Comparison of ENCODE assay signal across 29 cellular contexts in genomic region chr16:1775846-1776671, GRCh38. TPM values are rescaled to one million over a fixed set of nuclear protein-coding genes. Genes with fewer than 3 reads are reported as not detected.
DNase-seq lines count a peak whose midpoint lies in the region; ATAC-seq and TF ChIP-seq lines count a peak whose summit lies in the region.
"Had no signal": no experiment of that assay in that cellular context is flagged by ENCODE, and none has a peak within 500 bp of the region (broad histone marks: within the 10 kb centered on the region; RNA-seq: fewer than 3 reads in every experiment).

No MANE protein-coding gene starts in this region.

- no peaks in the 10 kb centered on the region for H3K27me3 Mint-ChIP-seq in activated naive CD4-positive, alpha-beta T cell treated with anti-CD3 and anti-CD28 coated beads for 36 hours (ENCODE audit: low read depth)
- H3K27me3 Mint-ChIP-seq in glutamatergic neuron (ENCODE audit: unreplicated experiment) (peaks cover 15% of the 10 kb centered on the region), type B pancreatic cell (no peaks in the 10 kb centered on the region), H9 (ENCODE audit: low read depth) (no peaks in the 10 kb centered on the region; the same call in 1 of the 2 replicates), osteocyte (ENCODE audit: unreplicated experiment) (no peaks in the 10 kb centered on the region)

- H3K9ac ChIP-seq in H9 (ENCODE audit: extremely low read depth, insufficient read length, low read length), result no peak overlapping the region

- CTCF ChIA-PET in activated naive CD4-positive, alpha-beta T cell treated with anti-CD3 and anti-CD28 coated beads for 36 hours (lab: Charles Lee), result no interaction called here

- no peaks in the 10 kb centered on the region for H3K9me3 Mint-ChIP-seq in activated naive CD4-positive, alpha-beta T cell treated with anti-CD3 and anti-CD28 coated beads, Interleukin-2, amount 50 U/mL, for 72 hours
- H3K9me3 Mint-ChIP-seq in activated naive CD4-positive, alpha-beta T cell treated with anti-CD3 and anti-CD28 coated beads for 36 hours, result no peaks in the 10 kb centered on the region
- H3K9me3 Mint-ChIP-seq in glutamatergic neuron (ENCODE audit: unreplicated experiment), result peaks cover 15% of the 10 kb centered on the region
- H3K9me3 Mint-ChIP-seq in type B pancreatic cell, result no peaks in the 10 kb centered on the region
- H3K9me3 Mint-ChIP-seq in H9, result no peaks in the 10 kb centered on the region
- H3K9me3 Mint-ChIP-seq in osteocyte (ENCODE audit: unreplicated experiment), result no peaks in the 10 kb centered on the region

- no peak overlapping the region for H3K23ac ChIP-seq in H9 (ENCODE audit: insufficient read length, low read depth, low read length)

- no peak overlapping the region for H2BK5ac ChIP-seq in H9 (ENCODE audit: insufficient read length, low read length)

- no peak overlapping the region for H3K4me3 Mint-ChIP-seq in activated naive CD4-positive, alpha-beta T cell treated with anti-CD3 and anti-CD28 coated beads for 36 hours
- H3K4me3 Mint-ChIP-seq in glutamatergic neuron (ENCODE audit: unreplicated experiment), result peak overlapping the region; percentile 74
- peak overlapping the region; percentile 41 for H3K4me3 Mint-ChIP-seq in type B pancreatic cell
- H3K4me3 Mint-ChIP-seq in H9, result no peak overlapping the region
- H3K4me3 Mint-ChIP-seq in osteocyte (ENCODE audit: unreplicated experiment), result no peak overlapping the region

- no peak overlapping the region; the same call in 1 of the 2 replicates for H3K14ac ChIP-seq in H9 (ENCODE audit: insufficient read depth, low read length)

- H3K27ac Mint-ChIP-seq in activated naive CD4-positive, alpha-beta T cell treated with anti-CD3 and anti-CD28 coated beads, Interleukin-2, amount 50 U/mL, for 72 hours, result peak overlapping the region; percentile 22 to 84
- H3K27ac Mint-ChIP-seq in activated naive CD4-positive, alpha-beta T cell treated with anti-CD3 and anti-CD28 coated beads for 36 hours, result no peak overlapping the region
- H3K27ac Mint-ChIP-seq in glutamatergic neuron (ENCODE audit: unreplicated experiment), result peak overlapping the region; percentile 80
- peak overlapping the region; percentile 75 for H3K27ac Mint-ChIP-seq in type B pancreatic cell
- no peak overlapping the region for H3K27ac Mint-ChIP-seq in H9
- H3K27ac Mint-ChIP-seq in osteocyte (ENCODE audit: unreplicated experiment), result no peak overlapping the region

- H3K9me3 ChIP-seq in H9 (ENCODE audit: control insufficient read depth, low read depth, low read length), result no peaks in the 10 kb centered on the region
- H3K9me3 ChIP-seq: A549, esophagus muscularis mucosa, Peyer's patch, thyroid gland had no signal

- no peak overlapping the region for H3K18ac ChIP-seq in H9 (ENCODE audit: insufficient read length, low read depth, low read length)

- intact Hi-C loops in activated naive CD4-positive, alpha-beta T cell treated with anti-CD3 and anti-CD28 coated beads for 36 hours (cut with micrococcal nuclease), result no loop called here

- no peak overlapping the region for H4K8ac ChIP-seq in H9 (replicated peaks; ENCODE audit: insufficient read length, low read depth, low read length)

- H3T11ph ChIP-seq in H9 (ENCODE audit: low read length), result no peak overlapping the region

- H2AFZ ChIP-seq in H9 (ENCODE audit: low read length), result no peak overlapping the region

- H3K4me1 ChIP-seq in H9 (ENCODE audit: insufficient read depth, low read length), result no peaks in the 10 kb centered on the region

- ATAC-seq in activated naive CD4-positive, alpha-beta T cell treated with anti-CD3 and anti-CD28 coated beads, Interleukin-2, amount 50 U/mL, for 72 hours, result no peak
- ATAC-seq in HG03095 (IDR thresholded peaks at IDR 0.05; ENCODE audit: unreplicated experiment), result no peak
- ATAC-seq: A549; left ventricle myocardium superior; stimulated activated naive CD8-positive, alpha-beta T cell treated with anti-CD3 and anti-CD28 coated beads, Interleukin-15, Interleukin-2, amounts not matched to agents 100 U/mL and 50 U/mL, for 24 hours had no signal

- peaks cover 10 to 11% of the 10 kb centered on the region in 2 donors for H3K36me3 Mint-ChIP-seq in activated naive CD4-positive, alpha-beta T cell treated with anti-CD3 and anti-CD28 coated beads, Interleukin-2, amount 50 U/mL, for 72 hours
- H3K36me3 Mint-ChIP-seq in activated naive CD4-positive, alpha-beta T cell treated with anti-CD3 and anti-CD28 coated beads for 36 hours (ENCODE audit: low read depth), result peaks cover 10% of the 10 kb centered on the region
- H3K36me3 Mint-ChIP-seq in glutamatergic neuron (ENCODE audit: unreplicated experiment) (no peaks in the 10 kb centered on the region), type B pancreatic cell (peaks cover 4% of the 10 kb centered on the region), H9 (ENCODE audit: insufficient read depth in 1 of 3, low read depth in 3 of 3) (peaks cover 8 to 45% (median 13%) of the 10 kb centered on the region in 3 experiments; a peak in 5 of 7 replicates), osteocyte (ENCODE audit: unreplicated experiment) (peaks cover 2% of the 10 kb centered on the region)

- H3K23me2 ChIP-seq in H9 (ENCODE audit: insufficient read length, low read depth, low read length, poor library complexity, severe bottlenecking), result peaks cover 5% of the 10 kb centered on the region

- H3K56ac ChIP-seq in H9 (ENCODE audit: insufficient read length, low read depth, low read length), result no peak overlapping the region

- H3K79me1 ChIP-seq in H9 (ENCODE audit: insufficient read depth, low read depth, low read length, poor library complexity, severe bottlenecking), result peaks cover 5% of the 10 kb centered on the region

- H3K4me1 Mint-ChIP-seq in activated naive CD4-positive, alpha-beta T cell treated with anti-CD3 and anti-CD28 coated beads for 36 hours (ENCODE audit: low read depth), result peaks cover 9% of the 10 kb centered on the region
- H3K4me1 Mint-ChIP-seq in glutamatergic neuron (ENCODE audit: low read depth, unreplicated experiment) (peaks cover 11% of the 10 kb centered on the region), type B pancreatic cell (ENCODE audit: unreplicated experiment) (peaks cover under 1% of the 10 kb centered on the region), H9 (peaks cover under 1 to 13% of the 10 kb centered on the region in 2 experiments; a peak in 2 of 4 replicates), osteocyte (ENCODE audit: unreplicated experiment) (peaks cover 19% of the 10 kb centered on the region)

- H3K27me3 ChIP-seq in H9 (ENCODE audit: insufficient read depth, low read length), result no peaks in the 10 kb centered on the region
- H3K27me3 ChIP-seq: brain microvascular endothelial cell, esophagus muscularis mucosa, Peyer's patch, thyroid gland had no signal

- H3K79me2 ChIP-seq in H9 (ENCODE audit: insufficient read depth, low read length), result no peaks in the 10 kb centered on the region; the same call in 1 of the 2 replicates

- no peak overlapping the region for H2BK120ac ChIP-seq in H9 (ENCODE audit: low read depth, low read length, poor library complexity, severe bottlenecking)

- no peak for DNase-seq in activated naive CD4-positive, alpha-beta T cell treated with anti-CD3 and anti-CD28 coated beads, Interleukin-2, amount 50 U/mL, for 72 hours (ENCODE audit: low spot score in 2 of 2)
- DNase-seq in activated naive CD4-positive, alpha-beta T cell treated with anti-CD3 and anti-CD28 coated beads for 36 hours, result no peak
- DNase-seq in NCI-H82 (lab: John Stamatoyannopoulos, UW) (peak; percentile 74), glutamatergic neuron (peak; percentile 60), type B pancreatic cell (ENCODE audit: extremely low spot score, unreplicated experiment) (no peak), H9 (no peak), osteocyte (ENCODE audit: extremely low spot score, unreplicated experiment) (no peak)
- DNase-seq: activated CD4-positive, alpha-beta T cell treated with anti-CD3 and anti-CD28 coated beads, Interleukin-2, amount 50 U/mL, for 48 hours; activated effector memory CD4-positive, alpha-beta T cell treated with anti-CD3 and anti-CD28 coated beads, Interleukin-2, amount 50 U/mL, for 16 hours; brain microvascular endothelial cell; C1 segment of cervical spinal cord; HCEC 1CT; hippocampal formation; Kasumi-1; midbrain; NCI-H1048; NCI-H2029 treated with DMSO at 0.1 percent for 48 hours; NCI-H446; NK-92 treated with Interleukin-12 subunit alpha and Interleukin-12 subunit beta, amount 100 ng/mL, for 24 hours; Peyer's patch; stimulated activated naive CD8-positive, alpha-beta T cell treated with anti-CD3 and anti-CD28 coated beads, Interleukin-15, Interleukin-2, amounts not matched to agents 100 U/mL and 50 U/mL, for 24 hours; T-helper 2 cell; thyroid gland had no signal

- no peak overlapping the region for H3K27ac ChIP-seq in H9 (ENCODE audit: insufficient read length, low read depth, low read length)
- H3K27ac ChIP-seq: A549, brain microvascular endothelial cell, esophagus muscularis mucosa, Peyer's patch, thyroid gland, VCaP had no signal

- H2BK20ac ChIP-seq in H9 (ENCODE audit: low read depth, low read length, poor library complexity, severe bottlenecking), result no peak overlapping the region

- H3K4me2 ChIP-seq in H9 (ENCODE audit: insufficient read depth, insufficient read length, low read length), result no peak overlapping the region
- H3K4me2 ChIP-seq: A549, smooth muscle cell had no signal

- TF ChIP-seq CTCF in glutamatergic neuron (IDR thresholded peaks at IDR 0.05; ENCODE audit: partially characterized antibody, unreplicated experiment), result no peak
- TF ChIP-seq CTCF in type B pancreatic cell (conservative IDR thresholded peaks at IDR 0.05), result no peak
- TF ChIP-seq CTCF in H9 (conservative IDR thresholded peaks at IDR 0.05), result no peak
- no peak for TF ChIP-seq CTCF in osteocyte (IDR thresholded peaks at IDR 0.05)

- no peak overlapping the region for H2BK12ac ChIP-seq in H9 (ENCODE audit: insufficient read length, low read depth, low read length)

- no peak overlapping the region for H2AK5ac ChIP-seq in H9 (ENCODE audit: insufficient read length, low read length)

- no peak overlapping the region for H2BK15ac ChIP-seq in H9 (ENCODE audit: low read depth, low read length)

- no peak overlapping the region for H3K4ac ChIP-seq in H9 (ENCODE audit: low read depth, low read length)

- H4K5ac ChIP-seq in H9 (ENCODE audit: insufficient read length, low read depth, low read length), result no peak overlapping the region

- no CpG with 5 or more reads among the region's 28 CpGs for WGBS in H9 (ENCODE audit: extremely low coverage, insufficient read length, low lambda C conversion rate)

- no peak overlapping the region for H4K91ac ChIP-seq in H9 (ENCODE audit: insufficient read length, low read depth, low read length)

- no peaks in the 10 kb centered on the region for H4K20me1 ChIP-seq in H9 (ENCODE audit: control insufficient read depth, insufficient read depth, insufficient read length)

RNA-seq across cellular contexts. Expression of gene MRPS34, which starts 3.1 kb away (rescaled TPM):
- 100 to 1,000 TPM; 106 to 180 TPM for total RNA-seq in activated naive CD4-positive, alpha-beta T cell treated with anti-CD3 and anti-CD28 coated beads, Interleukin-2, amount 50 U/mL, for 72 hours
- 100 to 1,000 TPM; 122 to 138 TPM for total RNA-seq in activated naive CD4-positive, alpha-beta T cell treated with anti-CD3 and anti-CD28 coated beads for 36 hours
- total RNA-seq in glutamatergic neuron (ENCODE audit: unreplicated experiment), result 75.1 TPM
- 95.5 and 97.9 TPM in 2 replicates for total RNA-seq in type B pancreatic cell (ENCODE audit: low replicate concordance)
- 199 and 205 TPM in 2 replicates for total RNA-seq in H9 (2021)
- total RNA-seq in osteocyte, result 70.9 and 73.9 TPM in 2 replicates

RNA-seq across cellular contexts. Expression of gene EME2, which starts 3.4 kb away (rescaled TPM):
- total RNA-seq in activated naive CD4-positive, alpha-beta T cell treated with anti-CD3 and anti-CD28 coated beads, Interleukin-2, amount 50 U/mL, for 72 hours, result 10 to 100 TPM; 21.9 to 24.0 TPM
- total RNA-seq in activated naive CD4-positive, alpha-beta T cell treated with anti-CD3 and anti-CD28 coated beads for 36 hours, result 1 to 10 TPM; 7.7 to 7.8 TPM
- total RNA-seq in glutamatergic neuron (ENCODE audit: unreplicated experiment), result 68.7 TPM
- 26.9 and 35.9 TPM in 2 replicates for total RNA-seq in type B pancreatic cell (ENCODE audit: low replicate concordance)
- 60.4 and 63.6 TPM in 2 replicates for total RNA-seq in H9 (2021)
- total RNA-seq in osteocyte, result 21.5 and 22.4 TPM in 2 replicates

RNA-seq across cellular contexts. Expression of gene NME3, which starts 4.7 kb away (rescaled TPM):
- 10 to 100 TPM; 30.9 to 55.6 TPM for total RNA-seq in activated naive CD4-positive, alpha-beta T cell treated with anti-CD3 and anti-CD28 coated beads, Interleukin-2, amount 50 U/mL, for 72 hours
- total RNA-seq in activated naive CD4-positive, alpha-beta T cell treated with anti-CD3 and anti-CD28 coated beads for 36 hours, result 10 to 100 TPM; 39.4 to 44.1 TPM
- total RNA-seq in glutamatergic neuron (ENCODE audit: unreplicated experiment) (79.1 TPM), type B pancreatic cell (ENCODE audit: low replicate concordance) (54.0 and 55.9 TPM in 2 replicates), H9 (2021) (76.9 and 81.9 TPM in 2 replicates), osteocyte (45.8 and 48.8 TPM in 2 replicates)

RNA-seq across cellular contexts. Expression of gene SPSB3, which starts 6.3 kb away (rescaled TPM):
- total RNA-seq in activated naive CD4-positive, alpha-beta T cell treated with anti-CD3 and anti-CD28 coated beads, Interleukin-2, amount 50 U/mL, for 72 hours, result 10 to 100 TPM; 19.1 to 29.2 TPM
- total RNA-seq in activated naive CD4-positive, alpha-beta T cell treated with anti-CD3 and anti-CD28 coated beads for 36 hours, result 10 to 100 TPM; 14.0 to 17.0 TPM
- total RNA-seq in glutamatergic neuron (ENCODE audit: unreplicated experiment) (80.4 TPM), type B pancreatic cell (ENCODE audit: low replicate concordance) (51.2 and 71.3 TPM in 2 replicates), H9 (2021) (19.9 and 20.0 TPM in 2 replicates), osteocyte (52.8 and 53.4 TPM in 2 replicates)

RNA-seq across cellular contexts. Expression of gene NUBP2, which starts 6.7 kb away (rescaled TPM):
- total RNA-seq in activated naive CD4-positive, alpha-beta T cell treated with anti-CD3 and anti-CD28 coated beads, Interleukin-2, amount 50 U/mL, for 72 hours, result 10 to 100 TPM; 41.0 to 48.3 TPM
- total RNA-seq in activated naive CD4-positive, alpha-beta T cell treated with anti-CD3 and anti-CD28 coated beads for 36 hours, result 10 to 100 TPM; 37.9 to 42.4 TPM
- total RNA-seq in glutamatergic neuron (ENCODE audit: unreplicated experiment) (66.1 TPM), type B pancreatic cell (ENCODE audit: low replicate concordance) (54.5 and 66.6 TPM in 2 replicates), H9 (2021) (67.7 and 69.4 TPM in 2 replicates), osteocyte (55.5 and 56.3 TPM in 2 replicates)

Comparison
In these comparisons a context has a peak if more than half of its experiments do, and no peak if none do; other contexts are left out.
1. H3K27ac Mint-ChIP-seq: peak in activated naive CD4-positive, alpha-beta T cell treated with anti-CD3 and anti-CD28 coated beads, Interleukin-2, amount 50 U/mL, for 72 hours (2 of 2), glutamatergic neuron (single experiment) and type B pancreatic cell (single experiment); none in activated naive CD4-positive, alpha-beta T cell treated with anti-CD3 and anti-CD28 coated beads for 36 hours (single experiment), H9 (0 of 3) and osteocyte (single experiment).
2. DNase-seq: peak in NCI-H82 (single experiment) and glutamatergic neuron (single experiment); none in activated naive CD4-positive, alpha-beta T cell treated with anti-CD3 and anti-CD28 coated beads, Interleukin-2, amount 50 U/mL, for 72 hours (0 of 2), activated naive CD4-positive, alpha-beta T cell treated with anti-CD3 and anti-CD28 coated beads for 36 hours (single experiment), type B pancreatic cell (single experiment), H9 (single experiment) and osteocyte (single experiment).
3. H3K4me3 Mint-ChIP-seq: peak in glutamatergic neuron (single experiment) and type B pancreatic cell (single experiment); none in activated naive CD4-positive, alpha-beta T cell treated with anti-CD3 and anti-CD28 coated beads for 36 hours (single experiment), H9 (0 of 2) and osteocyte (single experiment).